Comparison of ENCODE assay signal across 27 cellular contexts in the genomic region with DNA sequence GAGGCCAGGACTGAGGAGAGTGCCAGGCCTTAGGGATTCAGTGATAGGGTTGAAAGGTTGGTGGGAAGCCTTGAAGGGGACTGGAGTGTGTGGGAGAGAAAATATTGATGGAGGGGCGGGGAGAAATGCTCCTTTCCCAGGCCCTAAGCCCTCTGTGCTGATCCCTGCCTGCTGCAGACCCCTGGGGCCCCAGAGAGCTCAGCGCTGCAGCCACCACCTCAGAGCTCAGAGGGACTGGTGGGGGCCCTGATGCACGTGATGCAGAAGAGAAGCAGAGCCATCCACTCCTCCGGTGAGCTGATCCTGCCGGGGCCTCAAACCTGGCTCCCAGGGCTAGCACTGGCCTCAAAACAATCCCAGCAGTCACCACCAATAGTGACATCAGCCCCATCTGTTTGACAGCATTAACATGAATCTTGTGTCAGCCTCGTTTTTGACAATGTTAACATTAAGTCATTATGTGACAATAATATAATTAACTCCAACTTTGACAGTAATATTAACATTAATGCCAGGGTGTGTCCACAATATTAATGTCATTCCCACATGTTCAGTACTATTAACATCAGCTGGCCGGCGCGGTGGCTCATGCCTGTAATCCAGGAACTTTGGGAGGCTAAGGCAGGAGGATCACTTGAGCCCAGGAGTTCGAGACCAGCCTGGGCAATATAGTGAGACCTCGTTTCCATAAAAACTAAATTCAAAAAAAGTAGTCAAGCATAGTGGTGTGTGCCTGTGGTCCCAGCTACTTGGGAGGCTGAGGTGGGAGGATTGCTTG. TPM values are rescaled to one million over a fixed set of nuclear protein-coding genes. Genes with fewer than 3 reads are reported as not detected.
A peak's percentile ranks its signal among the peaks of the same experiment; 100 is the strongest.
DNase-seq lines count a peak whose midpoint lies in the region; ATAC-seq, FAIRE-seq and TF ChIP-seq lines count a peak whose summit lies in the region.
"Had no signal": no experiment of that assay in that cellular context is flagged by ENCODE, and none has a peak within 500 bp of the region (broad histone marks: within the 10 kb centered on the region; RNA-seq: fewer than 3 reads in every experiment).

No MANE protein-coding gene starts in this region.

- H2AK5ac ChIP-seq in neuronal stem cell (ENCODE audit: low read depth, low read length): no peak overlapping the region

- peaks cover 9% of the 10 kb centered on the region; the same call in 2 of the 3 replicates for H3K4me1 Mint-ChIP-seq in GM23338

- no TSS peak for BruUV-seq in K562 (replicated peaks; lab: Mats Ljungman, UMichigan)

- H3F3A ChIP-seq in SK-N-SH (replicated peaks; ENCODE audit: insufficient read depth): no peaks in the 10 kb centered on the region
- no peaks in the 10 kb centered on the region for H3F3A ChIP-seq in GM23338 (replicated peaks; ENCODE audit: low read depth)

- no peak overlapping the region for H2BK12ac ChIP-seq in neuronal stem cell (ENCODE audit: low read length)

- H3K4me3 ChIP-seq in SK-N-SH (ENCODE audit: low read depth in 2 of 2, low read length in 1 of 2): no peak overlapping the region
- H3K4me3 ChIP-seq in GM23338: no peak overlapping the region
- H3K4me3 ChIP-seq in K562: no peak overlapping the region
- no peak overlapping the region for H3K4me3 ChIP-seq in neuronal stem cell (ENCODE audit: low read length in 2 of 2)
- no peak overlapping the region for H3K4me3 ChIP-seq in mucosa of descending colon
- H3K4me3 ChIP-seq: PC-9, SJSA1 had no signal

- in situ Hi-C loops in K562 (cut with MboI): no loop called here

- POLR2A ChIA-PET in SK-N-SH (lab: Yijun Ruan, JAX) (no interaction called here), K562 (lab: Yijun Ruan, JAX) (no interaction called here)

- H3K27me3 Mint-ChIP-seq in GM23338 (ENCODE audit: insufficient read depth, low read depth, poor library complexity): no peaks in the 10 kb centered on the region

- H3K9ac ChIP-seq in SK-N-SH (no peak overlapping the region), K562 (ENCODE audit: insufficient read depth in 1 of 2, low read depth in 2 of 2, low read length in 2 of 2) (peak overlapping the region in 1 of 2 experiments; percentile 13; a peak in 1 of 4 replicates), neuronal stem cell (ENCODE audit: low read depth, low read length, poor library complexity) (no peak overlapping the region)

- H3K4me1 ChIP-seq in SK-N-SH (ENCODE audit: control insufficient read depth in 1 of 2, insufficient read depth in 2 of 2, low read depth in 1 of 2, low read length in 1 of 2) (no peaks in the 10 kb centered on the region), GM23338 (ENCODE audit: insufficient read depth) (no peaks in the 10 kb centered on the region), K562 (replicated peaks in 1 of 2; ENCODE audit: control insufficient read depth in 2 of 2, insufficient read depth in 2 of 2, low read length in 2 of 2) (peaks cover 0 to 12% of the 10 kb centered on the region in 2 experiments; a peak in 2 of 5 replicates), neuronal stem cell (ENCODE audit: control insufficient read depth in 2 of 2, insufficient read depth in 1 of 2, low read depth in 1 of 2, low read length in 2 of 2) (peaks cover 2 to 6% of the 10 kb centered on the region in 2 donors), mucosa of descending colon (ENCODE audit: low read depth) (no peaks in the 10 kb centered on the region)
- H3K4me1 ChIP-seq: SJSA1 had no signal

- H3K27ac Mint-ChIP-seq in GM23338: no peak overlapping the region
- H3K27ac Mint-ChIP-seq: T-helper 1 cell treated with Interleukin-12 subunit alpha and Interleukin-12 subunit beta and Interleukin-4 antibody, amounts not matched to agents 30 μg/mL and 1 μg/mL, for 36 hours had no signal

- no peak overlapping the region for H2AFZ ChIP-seq in SK-N-SH (ENCODE audit: low read depth)
- H2AFZ ChIP-seq in GM23338: no peak overlapping the region
- H2AFZ ChIP-seq in K562 (ENCODE audit: low read depth, low read length): no peak overlapping the region
- H2AFZ ChIP-seq in neuronal stem cell (ENCODE audit: low read length): peak overlapping the region; percentile 79
- H2AFZ ChIP-seq: PC-9 had no signal

- no peaks in the 10 kb centered on the region for H4K20me1 ChIP-seq in SK-N-SH (ENCODE audit: insufficient read depth)
- no peaks in the 10 kb centered on the region for H4K20me1 ChIP-seq in GM23338 (replicated peaks; ENCODE audit: insufficient read depth)
- no peaks in the 10 kb centered on the region for H4K20me1 ChIP-seq in K562 (replicated peaks; ENCODE audit: control insufficient read depth, insufficient read depth, low read length)

- H3K4me2 ChIP-seq in SK-N-SH: no peak overlapping the region
- no peak overlapping the region for H3K4me2 ChIP-seq in GM23338
- H3K4me2 ChIP-seq in K562 (ENCODE audit: insufficient read depth, low read length): no peak overlapping the region
- H3K4me2 ChIP-seq in neuronal stem cell (ENCODE audit: insufficient read depth, low read length, poor library complexity, severe bottlenecking): no peak overlapping the region
- H3K4me2 ChIP-seq: PC-9 had no signal

- ATAC-seq in SK-N-SH treated with all-trans-retinoic acid at 6 μM for 48 hours (peak; percentile 32; the same call in 1 of the 3 replicates), GM23338 (peak; percentile 36; the same call in 2 of the 3 replicates), K562 (peak; percentile 54), mucosa of descending colon (no peak)

- no peak overlapping the region for H3K4me3 Mint-ChIP-seq in GM23338
- H3K4me3 Mint-ChIP-seq: T-helper 1 cell treated with Interleukin-12 subunit alpha and Interleukin-12 subunit beta and Interleukin-4 antibody, amounts not matched to agents 30 μg/mL and 1 μg/mL, for 36 hours had no signal

- H4K8ac ChIP-seq in neuronal stem cell (ENCODE audit: low read depth, low read length): no peak overlapping the region

- H3K79me1 ChIP-seq in neuronal stem cell (ENCODE audit: low read depth, low read length): no peaks in the 10 kb centered on the region

- no peaks in the 10 kb centered on the region for H3K9me1 ChIP-seq in K562 (ENCODE audit: control insufficient read depth, insufficient read depth, low read length)

- no peak for DNase-seq in SK-N-SH
- DNase-seq in GM23338 (ENCODE audit: low spot score): no peak
- no peak for DNase-seq in K562 (ENCODE audit: extremely low read depth in 1 of 4, low spot score in 3 of 4)
- no peak for DNase-seq in neuronal stem cell (ENCODE audit: low spot score)
- no peak for DNase-seq in mucosa of descending colon
- DNase-seq in GDM1 (lab: John Stamatoyannopoulos, UW): no peak
- no peak for DNase-seq in NCI-H2107 (lab: John Stamatoyannopoulos, UW)
- DNase-seq: DMS79, EL, KBM-7, MV-4-11, NCI-H1105, NCI-H1436 treated with DMSO at 0.1 percent for 48 hours, NCI-H187 treated with DMSO at 0.1 percent for 48 hours, NCI-H446, NCI-H524 treated with DMSO at 0.1 percent for 48 hours, NCI-H774, PC-9, Right ventricle myocardium superior, RPMI8226, SW 1271 had no signal

- H3K9me2 ChIP-seq in SK-N-SH: no peaks in the 10 kb centered on the region
- no peaks in the 10 kb centered on the region for H3K9me2 ChIP-seq in GM23338 (ENCODE audit: insufficient read depth)

- CTCF ChIA-PET in SK-N-SH (lab: Yijun Ruan, JAX): no interaction called here
- CTCF ChIA-PET in K562 (lab: Yijun Ruan, JAX; ENCODE audit: low intra/inter-chr PET ratio): no interaction called here

- H2BK15ac ChIP-seq in neuronal stem cell (ENCODE audit: low read length): no peak overlapping the region

- H3K9me3 ChIP-seq in SK-N-SH: no peaks in the 10 kb centered on the region
- no peaks in the 10 kb centered on the region for H3K9me3 ChIP-seq in K562 (replicated peaks; ENCODE audit: control insufficient read depth, insufficient read depth, low read depth, low read length)
- no peaks in the 10 kb centered on the region for H3K9me3 ChIP-seq in neuronal stem cell (replicated peaks in 1 of 2; ENCODE audit: control insufficient read depth in 2 of 2, insufficient read depth in 1 of 2, low read depth in 1 of 2, low read length in 2 of 2)
- no peaks in the 10 kb centered on the region for H3K9me3 ChIP-seq in mucosa of descending colon
- H3K9me3 ChIP-seq: SJSA1 had no signal

- TF ChIP-seq EP300 in SK-N-SH (IDR thresholded peaks at IDR 0.05; ENCODE audit: borderline replicate concordance in 1 of 2, low read depth in 1 of 2, low read length in 1 of 2): no peak
- TF ChIP-seq EP300 in K562 (IDR thresholded peaks at IDR 0.05; ENCODE audit: low read length): no peak

- 30% methylated on average over 9 of the region's 11 CpGs for WGBS in SK-N-SH (ENCODE audit: low lambda C conversion rate)
- WGBS in K562 (ENCODE audit: insufficient coverage, low coverage, missing lambda C conversion rate): 42% methylated on average over 11 of the region's 11 CpGs
- WGBS in neuronal stem cell (ENCODE audit: extremely low coverage in 2 of 2, insufficient read length in 2 of 2, insufficient replicate concordance in 1 of 2), 2 donors: no CpG with 5 or more reads among the region's 11 CpGs

- no peak overlapping the region for H3K23ac ChIP-seq in neuronal stem cell (ENCODE audit: low read depth, low read length, poor library complexity)

- H3K79me2 ChIP-seq in SK-N-SH (ENCODE audit: insufficient read depth): no peaks in the 10 kb centered on the region
- H3K79me2 ChIP-seq in GM23338 (replicated peaks; ENCODE audit: insufficient read depth): no peaks in the 10 kb centered on the region
- H3K79me2 ChIP-seq in K562 (ENCODE audit: control insufficient read depth, insufficient read depth, low read length): no peaks in the 10 kb centered on the region

- H3K27me3 ChIP-seq in SK-N-SH (ENCODE audit: insufficient read depth): peaks cover 12% of the 10 kb centered on the region; the same call in 1 of the 2 replicates
- H3K27me3 ChIP-seq in GM23338 (ENCODE audit: insufficient read depth): no peaks in the 10 kb centered on the region
- H3K27me3 ChIP-seq in K562 (ENCODE audit: control insufficient read depth in 2 of 2, insufficient read depth in 2 of 2, low read length in 2 of 2): no peaks in the 10 kb centered on the region
- H3K27me3 ChIP-seq in neuronal stem cell (ENCODE audit: control insufficient read depth in 3 of 3, insufficient read depth in 3 of 3, low read depth in 1 of 3, low read length in 3 of 3): no peaks in the 10 kb centered on the region
- H3K27me3 ChIP-seq: SJSA1 had no signal

- no peak overlapping the region for H2BK5ac ChIP-seq in neuronal stem cell (ENCODE audit: low read length)

- peak overlapping the region; percentile 38 for H3K18ac ChIP-seq in neuronal stem cell (ENCODE audit: low read length)

- no peak for FAIRE-seq in K562 (lab: Jason Lieb, UNC)
- FAIRE-seq: GM12892, H54 had no signal

- H3K36me3 ChIP-seq in SK-N-SH (replicated peaks in 1 of 2; ENCODE audit: control insufficient read depth in 1 of 2, insufficient read depth in 2 of 2, low read length in 1 of 2) (no peaks in the 10 kb centered on the region), GM23338 (ENCODE audit: insufficient read depth) (no peaks in the 10 kb centered on the region), K562 (ENCODE audit: control insufficient read depth, insufficient read depth, low read length) (no peaks in the 10 kb centered on the region), neuronal stem cell (replicated peaks in 1 of 2; ENCODE audit: control insufficient read depth in 2 of 2, insufficient read depth in 2 of 2, low read length in 2 of 2) (no peaks in the 10 kb centered on the region), mucosa of descending colon (ENCODE audit: low read depth) (no peaks in the 10 kb centered on the region)
- H3K36me3 ChIP-seq: SJSA1 had no signal

- H2BK120ac ChIP-seq in neuronal stem cell (ENCODE audit: low read depth, low read length): no peak overlapping the region

- no peak for TF ChIP-seq CTCF in SK-N-SH (IDR thresholded peaks at IDR 0.05)
- no peak for TF ChIP-seq CTCF in GM23338 (conservative IDR thresholded peaks at IDR 0.05; ENCODE audit: low read depth in 2 of 2)
- no peak for TF ChIP-seq CTCF in K562 (IDR thresholded peaks at IDR 0.05 in 2 of 3, conservative IDR thresholded peaks at IDR 0.05 in 1 of 3; ENCODE audit: insufficient read depth in 2 of 3, low read depth in 1 of 3, low read length in 3 of 3)
- no peak for TF ChIP-seq CTCF in mucosa of descending colon (IDR thresholded peaks at IDR 0.05)

- H3K4ac ChIP-seq in neuronal stem cell (ENCODE audit: low read length): no peak overlapping the region

- no peak for TF ChIP-seq POLR2A in K562 (conservative IDR thresholded peaks at IDR 0.05)

- H3K27ac ChIP-seq in SK-N-SH (ENCODE audit: low read depth in 2 of 2, low read length in 1 of 2): no peak overlapping the region
- no peak overlapping the region for H3K27ac ChIP-seq in GM23338 (ENCODE audit: low read depth)
- H3K27ac ChIP-seq in K562 (ENCODE audit: extremely low read depth, low read depth, low read length): no peak overlapping the region
- H3K27ac ChIP-seq in neuronal stem cell (replicated peaks; ENCODE audit: low read length): no peak overlapping the region
- H3K27ac ChIP-seq: PC-9, SJSA1 had no signal

- intact Hi-C loops in K562 (cut with micrococcal nuclease) (no loop called here), mucosa of descending colon (cut with DNase I, micrococcal nuclease) (no loop called here)

- H3K14ac ChIP-seq in neuronal stem cell (ENCODE audit: low read length): no peak overlapping the region

- no peak for TF ChIP-seq RAD21 in SK-N-SH (IDR thresholded peaks at IDR 0.05; ENCODE audit: low read length)
- no peak for TF ChIP-seq RAD21 in K562 (CRISPR knock-in tag; conservative IDR thresholded peaks at IDR 0.05 in 1 of 2, IDR thresholded peaks at IDR 0.05 in 1 of 2)

- no peak overlapping the region for H4K91ac ChIP-seq in neuronal stem cell (ENCODE audit: low read depth, low read length, poor library complexity)

- H3K9me3 Mint-ChIP-seq in GM23338: no peaks in the 10 kb centered on the region; the same call in 2 of the 3 replicates
- H3K9me3 Mint-ChIP-seq: T-helper 1 cell treated with Interleukin-12 subunit alpha and Interleukin-12 subunit beta and Interleukin-4 antibody, amounts not matched to agents 30 μg/mL and 1 μg/mL, for 36 hours had no signal

- no peaks in the 10 kb centered on the region; the same call in 2 of the 3 replicates for H3K36me3 Mint-ChIP-seq in GM23338 (ENCODE audit: low read depth)

RNA-seq across cellular contexts. Expression of a gene that starts 5.7 kb away (rescaled TPM):
- polyA plus RNA-seq in SK-N-SH (2012; rRNA removed) (0.24 and 0.30 TPM in 2 replicates), GM23338 (2016; fragmentation: Nextera tagmentation; extraction: Ambion mirVana) (0.12 and 0.32 TPM in 2 replicates), K562 (2011; rRNA removed) (1.2 and 20.4 TPM in 2 replicates), K562 (2014; fragmentation: Illumina TruSeq; extraction: Trizol) (16.1 and 17.7 TPM in 2 replicates), K562 (2014; fragmentation: Nextera tagmentation; extraction: Ambion mirVana) (under 1 TPM; 0.11 to 0.25 TPM), K562 (2014; rRNA removed) (3.8 and 4.3 TPM in 2 replicates)
- polyA plus RNA-seq in SK-N-SH (2012; cell fraction: cytosol; rRNA removed): 0.06 and 0.14 TPM in 2 replicates
- polyA plus RNA-seq in SK-N-SH (2012; cell fraction: nucleus; rRNA removed): 0.81 and 1.1 TPM in 2 replicates
- total RNA-seq in GM23338 (2014; rRNA removed; shearing (Covaris generic)): 0.12 and 0.56 TPM in 2 replicates
- 0.72 and 3.4 TPM in 2 replicates for total RNA-seq in K562 (2011; cell fraction: chromatin; rRNA removed; ENCODE audit: low replicate concordance)
- total RNA-seq in K562 (2011; cell fraction: nucleolus; rRNA removed): 2.2 and 2.8 TPM in 2 replicates
- total RNA-seq in K562 (2011; cell fraction: nucleoplasm; rRNA removed): 0.95 and 3.4 TPM in 2 replicates
- total RNA-seq in K562 (2014; rRNA removed) (8.8 and 9.7 TPM in 2 replicates), K562 (2014; rRNA removed; fragmentation: Illumina TruSeq; extraction: Trizol) (2.4 and 2.9 TPM in 2 replicates), K562 (2015; rRNA removed; fragmentation: Illumina TruSeq; extraction: Trizol) (5.9 and 7.9 TPM in 2 replicates), K562 (2021) (10.8 and 15.7 TPM in 2 replicates), mucosa of descending colon (1 to 10 TPM; 4.4 to 8.6 (median 5.3) TPM)
- 2.1 and 14.4 TPM in 2 replicates for polyA plus RNA-seq in K562 (2011; cell fraction: cytosol; rRNA removed)
- 8.1 and 32.0 TPM in 2 replicates for polyA plus RNA-seq in K562 (2011; cell fraction: nucleus; rRNA removed)
- 15.0 and 38.9 TPM in 2 replicates for polyA plus RNA-seq in K562 (2012)
- polyA minus RNA-seq in K562 (2011; rRNA and poly(A)+ RNA removed): 1.6 and 7.1 TPM in 2 replicates
- polyA minus RNA-seq in K562 (2011; cell fraction: cytosol; rRNA and poly(A)+ RNA removed): 4.1 and 34.6 TPM in 2 replicates
- 2.3 and 18.2 TPM in 2 replicates for polyA minus RNA-seq in K562 (2011; cell fraction: nucleus; rRNA and poly(A)+ RNA removed)
- 0.35 TPM for polyA plus RNA-seq in neuronal stem cell (2013, experiment 1 of 2)
- polyA plus RNA-seq in neuronal stem cell (2013, experiment 2 of 2): 0.32 TPM
- total RNA-seq: LHCN-M2, SJSA1 had no signal

RNA-seq across cellular contexts. Expression of a gene that starts 7.2 kb away (rescaled TPM):
- polyA plus RNA-seq in SK-N-SH (2012; rRNA removed) (6.3 and 8.5 TPM in 2 replicates), GM23338 (2016; fragmentation: Nextera tagmentation; extraction: Ambion mirVana) (9.0 and 9.5 TPM in 2 replicates), K562 (2011; rRNA removed) (13.8 and 26.0 TPM in 2 replicates), K562 (2014; fragmentation: Illumina TruSeq; extraction: Trizol) (32.1 and 33.5 TPM in 2 replicates), K562 (2014; fragmentation: Nextera tagmentation; extraction: Ambion mirVana) (1 to 10 TPM; 4.7 to 6.5 TPM), K562 (2014; rRNA removed) (19.0 and 19.4 TPM in 2 replicates)
- 3.4 and 5.4 TPM in 2 replicates for polyA plus RNA-seq in SK-N-SH (2012; cell fraction: cytosol; rRNA removed)
- polyA plus RNA-seq in SK-N-SH (2012; cell fraction: nucleus; rRNA removed): 17.2 and 21.9 TPM in 2 replicates
- 14.1 and 15.2 TPM in 2 replicates for total RNA-seq in GM23338 (2014; rRNA removed; shearing (Covaris generic))
- 9.5 and 28.8 TPM in 2 replicates for total RNA-seq in K562 (2011; cell fraction: chromatin; rRNA removed; ENCODE audit: low replicate concordance)
- 29.4 and 31.5 TPM in 2 replicates for total RNA-seq in K562 (2011; cell fraction: nucleolus; rRNA removed)
- 20.1 and 21.3 TPM in 2 replicates for total RNA-seq in K562 (2011; cell fraction: nucleoplasm; rRNA removed)
- total RNA-seq in K562 (2014; rRNA removed) (21.7 and 29.1 TPM in 2 replicates), K562 (2014; rRNA removed; fragmentation: Illumina TruSeq; extraction: Trizol) (11.5 and 13.1 TPM in 2 replicates), K562 (2015; rRNA removed; fragmentation: Illumina TruSeq; extraction: Trizol) (17.9 and 19.0 TPM in 2 replicates), K562 (2021) (31.9 and 34.7 TPM in 2 replicates), mucosa of descending colon (1 to 10 TPM; 3.4 to 6.2 (median 3.7) TPM)
- polyA plus RNA-seq in K562 (2011; cell fraction: cytosol; rRNA removed): 23.8 and 37.0 TPM in 2 replicates
- 38.1 and 50.4 TPM in 2 replicates for polyA plus RNA-seq in K562 (2011; cell fraction: nucleus; rRNA removed)
- polyA plus RNA-seq in K562 (2012): 26.5 and 33.6 TPM in 2 replicates
- 16.9 and 18.2 TPM in 2 replicates for polyA minus RNA-seq in K562 (2011; rRNA and poly(A)+ RNA removed)
- polyA minus RNA-seq in K562 (2011; cell fraction: cytosol; rRNA and poly(A)+ RNA removed): 18.5 and 20.0 TPM in 2 replicates
- 15.3 and 17.7 TPM in 2 replicates for polyA minus RNA-seq in K562 (2011; cell fraction: nucleus; rRNA and poly(A)+ RNA removed)
- 11.2 TPM for polyA plus RNA-seq in neuronal stem cell (2013, experiment 1 of 2)
- polyA plus RNA-seq in neuronal stem cell (2013, experiment 2 of 2): 10.1 TPM
